Comparison of ENCODE assay signal across 11 cellular contexts in genomic region chr5:178292826-178293205, GRCh38.
A peak's percentile ranks its signal among the peaks of the same experiment; 100 is the strongest.
DNase-seq lines count a peak whose midpoint lies in the region; ATAC-seq, FAIRE-seq and TF ChIP-seq lines count a peak whose summit lies in the region.
"Had no signal": no experiment of that assay in that cellular context is flagged by ENCODE, and none has a peak within 500 bp of the region (broad histone marks: within the 10 kb centered on the region; RNA-seq: fewer than 3 reads in every experiment).

No MANE protein-coding gene starts in this region.

- H2BK12ac ChIP-seq in H1 (ENCODE audit: low read depth, low read length), result no peak overlapping the region

- no peaks in the 10 kb centered on the region; a peak in 1 of 7 replicates for H3K27me3 ChIP-seq in H1 (replicated peaks in 1 of 4; ENCODE audit: control insufficient read depth in 3 of 4, extremely low read depth in 1 of 4, insufficient read depth in 3 of 4, low read length in 3 of 4)
- no peaks in the 10 kb centered on the region for H3K27me3 ChIP-seq in thyroid gland
- H3K27me3 ChIP-seq in CD4-positive, alpha-beta memory T cell (ENCODE audit: insufficient read depth, low read length), result no peaks in the 10 kb centered on the region

- H4K8ac ChIP-seq in H1 (ENCODE audit: extremely low read depth, insufficient read depth, low read length), result no peak overlapping the region

- H3K4me2 ChIP-seq in H1 (ENCODE audit: insufficient read depth in 1 of 2, low read depth in 2 of 2, low read length in 2 of 2), result no peak overlapping the region
- H3K4me2 ChIP-seq: A549 had no signal

- no peak for TF ChIP-seq POLR2A in H1 (IDR thresholded peaks at IDR 0.05; ENCODE audit: control extremely low read depth in 1 of 2, low read depth in 2 of 2, low read length in 2 of 2)
- TF ChIP-seq POLR2A in thyroid gland (IDR thresholded peaks at IDR 0.05), result no peak

- H3K27me3 Mint-ChIP-seq in CD14-positive monocyte (ENCODE audit: low read depth in 3 of 3) (peaks cover 0 to 6% (median 2%) of the 10 kb centered on the region in 3 donors), neural crest cell (ENCODE audit: low read depth) (no peaks in the 10 kb centered on the region)
- H3K27me3 Mint-ChIP-seq in CD4-positive, alpha-beta memory T cell, result peaks cover 9 to 21% of the 10 kb centered on the region in 2 donors

- intact Hi-C loops in CD14-positive monocyte (cut with micrococcal nuclease) (no loop called here), thyroid gland (cut with DNase I) (no loop called here)
- intact Hi-C loops in CD4-positive, alpha-beta memory T cell (cut with micrococcal nuclease), result no loop called here

- no peak overlapping the region for H3K14ac ChIP-seq in H1 (ENCODE audit: insufficient read length)

- H3K27ac Mint-ChIP-seq in CD14-positive monocyte (no peak overlapping the region), neural crest cell (ENCODE audit: unreplicated experiment) (peak overlapping the region; percentile 63)
- H3K27ac Mint-ChIP-seq in CD4-positive, alpha-beta memory T cell, result peak overlapping the region in 1 of 7 donors; percentile 76
- H3K27ac Mint-ChIP-seq: HFFc6 had no signal

- no peak for ATAC-seq in activated CD4-positive, CD25-positive, alpha-beta regulatory T cell treated with anti-CD3 and anti-CD28 coated beads, Interleukin-2, amount 50 U/mL, for 24 hours
- ATAC-seq: A549 had no signal

- no peak for TF ChIP-seq EP300 in H1 (IDR thresholded peaks at IDR 0.05; ENCODE audit: borderline replicate concordance in 1 of 2, low read depth in 2 of 2, low read length in 2 of 2)

- H3K9ac ChIP-seq in H1 (replicated peaks in 1 of 4; ENCODE audit: extremely low read depth in 1 of 4, low read depth in 3 of 4, low read length in 3 of 4), result no peak overlapping the region

- peaks cover 3 to 12% (median 5%) of the 10 kb centered on the region in 7 donors for H3K9me3 Mint-ChIP-seq in CD14-positive monocyte
- peaks cover 5% of the 10 kb centered on the region for H3K9me3 Mint-ChIP-seq in neural crest cell
- peaks cover 0 to 7% (median 0%) of the 10 kb centered on the region in 8 donors for H3K9me3 Mint-ChIP-seq in CD4-positive, alpha-beta memory T cell

- 85% methylated on average over 3 of the region's 3 CpGs; no CpG with 5 or more reads in 1 of the 2 experiments for WGBS in H1 (ENCODE audit: extremely low coverage in 1 of 2, insufficient coverage in 1 of 2, insufficient read length in 1 of 2, insufficient replicate concordance in 2 of 2, low coverage in 1 of 2, low lambda C conversion rate in 2 of 2, missing lambda C conversion rate in 1 of 2), 2 experiments
- 75 to 88% methylated on average over 3 of the region's 3 CpGs for WGBS in thyroid gland, 2 donors

- DNase-seq in CD14-positive monocyte (ENCODE audit: low spot score) (peak; percentile 32), H1 (ENCODE audit: low read depth in 1 of 2, low spot score in 2 of 2) (no peak), neural crest cell (ENCODE audit: low read depth, low spot score) (no peak), thyroid gland (peak in 1 of 2 donors; percentile 3)
- DNase-seq in CD4-positive, alpha-beta memory T cell, result no peak
- DNase-seq: DMS53, GF-D8, HCEC 1CT, HFFc6 had no signal

- H4K91ac ChIP-seq in H1 (replicated peaks; ENCODE audit: insufficient read length, low read length), result no peak overlapping the region

- no peaks in the 10 kb centered on the region for H3K79me1 ChIP-seq in H1 (ENCODE audit: low read depth, low read length)

- no peak overlapping the region for H3K27ac ChIP-seq in H1 (ENCODE audit: low read depth, low read length)
- H3K27ac ChIP-seq in thyroid gland, result peak overlapping the region; percentile 55 to 75 (median 68)
- no peak overlapping the region for H3K27ac ChIP-seq in CD4-positive, alpha-beta memory T cell (ENCODE audit: low read depth, low read length)
- H3K27ac ChIP-seq: A549 had no signal

- no peak overlapping the region for H2BK120ac ChIP-seq in H1 (replicated peaks; ENCODE audit: low read depth, low read length)

- H2BK5ac ChIP-seq in H1 (ENCODE audit: low read depth, low read length), result peak overlapping the region; percentile 32; the same call in 1 of the 2 replicates

- H3K36me3 ChIP-seq in H1 (ENCODE audit: control insufficient read depth in 2 of 4, insufficient read depth in 4 of 4, low read length in 3 of 4) (no peaks in the 10 kb centered on the region), thyroid gland (no peaks in the 10 kb centered on the region)
- no peaks in the 10 kb centered on the region for H3K36me3 ChIP-seq in CD4-positive, alpha-beta memory T cell (ENCODE audit: insufficient read depth, low read length)

- H2BK15ac ChIP-seq in H1 (ENCODE audit: low read length), result no peak overlapping the region

- CTCF ChIA-PET in H1 (lab: Charles Lee; ENCODE audit: partially characterized antibody), result interaction anchor here (0.6 to 2.2 kb wide), 3 partner anchors 9 to 75 kb away, joined by 3 to 8 read pairs (median 3); no protein-coding TSS in a partner anchor
- CTCF ChIA-PET in CD4-positive, alpha-beta memory T cell (lab: Charles Lee; ENCODE audit: partially characterized antibody), result no interaction called here

- H3K4me1 Mint-ChIP-seq in CD14-positive monocyte, result peaks cover 14% of the 10 kb centered on the region
- peaks cover 44% of the 10 kb centered on the region for H3K4me1 Mint-ChIP-seq in neural crest cell
- H3K4me1 Mint-ChIP-seq in CD4-positive, alpha-beta memory T cell, result no peaks in the 10 kb centered on the region

- no peak overlapping the region for H4K5ac ChIP-seq in H1 (ENCODE audit: insufficient read length, low read depth, low read length)

- POLR2A ChIA-PET in H1 (lab: Charles Lee; ENCODE audit: partially characterized antibody), result interaction anchor here (1.3 kb wide), 1 partner anchor 9 kb away, joined by 4 read pairs; no protein-coding TSS in a partner anchor
- POLR2A ChIA-PET in CD4-positive, alpha-beta memory T cell (lab: Charles Lee; ENCODE audit: partially characterized antibody), result no interaction called here

- TF ChIP-seq RAD21 in H1 (IDR thresholded peaks at IDR 0.05 in 1 of 2, conservative IDR thresholded peaks at IDR 0.05 in 1 of 2; ENCODE audit: low read depth in 2 of 2, low read length in 2 of 2), result no peak

- H3K23me2 ChIP-seq in H1 (ENCODE audit: low read depth, low read length), result no peaks in the 10 kb centered on the region

- peaks cover 0 to 4% (median 0%) of the 10 kb centered on the region in 4 experiments; a peak in 1 of 7 replicates for H3K4me1 ChIP-seq in H1 (replicated peaks in 1 of 4; ENCODE audit: control insufficient read depth in 3 of 4, insufficient read depth in 4 of 4, low read length in 3 of 4)
- peaks cover 49 to 54% of the 10 kb centered on the region in 2 donors for H3K4me1 ChIP-seq in thyroid gland
- H3K4me1 ChIP-seq in CD4-positive, alpha-beta memory T cell (ENCODE audit: insufficient read depth, low read length), result no peaks in the 10 kb centered on the region
- H3K4me1 ChIP-seq: A549 had no signal

- H2BK20ac ChIP-seq in H1 (ENCODE audit: low read length), result no peak overlapping the region

- no peak for TF ChIP-seq CTCF in CD14-positive monocyte (IDR thresholded peaks at IDR 0.05)
- TF ChIP-seq CTCF in H1 (IDR thresholded peaks at IDR 0.05; ENCODE audit: control extremely low read depth in 1 of 3, insufficient read depth in 1 of 3, low read depth in 1 of 3, low read length in 3 of 3), result no peak
- no peak for TF ChIP-seq CTCF in neural crest cell (conservative IDR thresholded peaks at IDR 0.05)
- TF ChIP-seq CTCF in thyroid gland (IDR thresholded peaks at IDR 0.05), result no peak

- no peak overlapping the region for H3K4me3 ChIP-seq in H1 (ENCODE audit: extremely low read depth in 1 of 4, insufficient read depth in 2 of 4, low read depth in 3 of 4, low read length in 4 of 4)
- no peak overlapping the region for H3K4me3 ChIP-seq in thyroid gland (replicated peaks in 1 of 3)
- H3K4me3 ChIP-seq in CD4-positive, alpha-beta memory T cell (ENCODE audit: low read length in 2 of 2), result no peak overlapping the region
- H3K4me3 ChIP-seq: A549 had no signal

- no peak overlapping the region for H3K18ac ChIP-seq in H1 (ENCODE audit: extremely low read depth, low read length)

- FAIRE-seq in H1 (lab: Jason Lieb, UNC), result no peak
- FAIRE-seq: A549 had no signal

- H4K20me1 ChIP-seq in H1 (replicated peaks in 1 of 2; ENCODE audit: control insufficient read depth in 1 of 2, insufficient read depth in 2 of 2, low read length in 2 of 2), result peaks cover 0 to 2% of the 10 kb centered on the region in 2 experiments

- H3K9me3 ChIP-seq in H1 (ENCODE audit: insufficient read depth in 2 of 2, low read depth in 1 of 2, low read length in 1 of 2) (no peaks in the 10 kb centered on the region; a peak in 1 of 4 replicates), thyroid gland (no peaks in the 10 kb centered on the region)
- H3K9me3 ChIP-seq in CD4-positive, alpha-beta memory T cell (ENCODE audit: control insufficient read depth in 1 of 2, low read length in 2 of 2), result no peaks in the 10 kb centered on the region
- H3K9me3 ChIP-seq: A549 had no signal

- no peaks in the 10 kb centered on the region for H3K79me2 ChIP-seq in H1 (ENCODE audit: control insufficient read depth in 1 of 2, insufficient read depth in 2 of 2, low read length in 2 of 2)

- H3K4ac ChIP-seq in H1 (replicated peaks; ENCODE audit: insufficient read length, low read depth, low read length), result no peak overlapping the region

- H3K4me3 Mint-ChIP-seq in CD14-positive monocyte (no peak overlapping the region), neural crest cell (no peak overlapping the region)
- H3K4me3 Mint-ChIP-seq in CD4-positive, alpha-beta memory T cell, result no peak overlapping the region
- H3K4me3 Mint-ChIP-seq: HFFc6 had no signal

- no peak overlapping the region for H2AFZ ChIP-seq in H1 (ENCODE audit: low read length)

- H3K56ac ChIP-seq in H1 (replicated peaks; ENCODE audit: insufficient read length, low read depth, low read length), result no peak overlapping the region

- H3K23ac ChIP-seq in H1 (ENCODE audit: insufficient read length), result no peak overlapping the region

- H2AK5ac ChIP-seq in H1 (ENCODE audit: low read depth, low read length), result no peak overlapping the region

- no peaks in the 10 kb centered on the region for H3K36me3 Mint-ChIP-seq in CD14-positive monocyte
- peaks cover 2% of the 10 kb centered on the region for H3K36me3 Mint-ChIP-seq in neural crest cell (ENCODE audit: low read depth)
- no peaks in the 10 kb centered on the region for H3K36me3 Mint-ChIP-seq in CD4-positive, alpha-beta memory T cell

TF ChIP-seq in H1, 55 proteins besides CTCF, POLR2A, EP300 and RAD21:
- TF ChIP-seq ZNF274 (IDR thresholded peaks at IDR 0.05; ENCODE audit: borderline replicate concordance, extremely low read depth, low read length), result no peak
- no peak for TF ChIP-seq SIX5 (IDR thresholded peaks at IDR 0.05; ENCODE audit: low read depth, low read length)

Comparison
In these comparisons a context has a peak if more than half of its experiments do, and no peak if none do; other contexts are left out.
1. H3K27ac ChIP-seq: peak in thyroid gland (3 of 3); none in H1 (single experiment) and CD4-positive, alpha-beta memory T cell (single experiment).